ENCODE assay signal across 8 cellular contexts in genomic region chr16:31713071-31713944, GRCh38.
A peak's percentile ranks its signal among the peaks of the same experiment; 100 is the strongest.
DNase-seq lines count a peak whose midpoint lies in the region; ATAC-seq and TF ChIP-seq lines count a peak whose summit lies in the region.

No MANE protein-coding gene starts in this region.

- no peaks in the 10 kb centered on the region for H3K27me3 Mint-ChIP-seq in CD4-positive, alpha-beta T cell
- no peaks in the 10 kb centered on the region for H3K27me3 Mint-ChIP-seq in activated CD4-positive, alpha-beta memory T cell treated with anti-CD3 and anti-CD28 coated beads, Interleukin-2, amount 10 ng/mL, durations not matched to agents 7 days and 5 days

- peak; percentile 81 to 89 (median 86) for DNase-seq in CD4-positive, alpha-beta T cell
- DNase-seq in NCI-H774 (lab: John Stamatoyannopoulos, UW) (peak; percentile 92), ecto neural progenitor cell (ENCODE audit: low spot score) (peak; percentile 94), lower leg skin (ENCODE audit: low spot score in 2 of 2) (peak; percentile 95 to 98)
- peak; percentile 93 for DNase-seq in activated CD4-positive, alpha-beta memory T cell treated with anti-CD3 and anti-CD28 coated beads, Interleukin-2, amount 10 ng/mL, durations not matched to agents 7 days and 5 days
- DNase-seq in stimulated activated CD4-positive, alpha-beta T cell treated with anti-CD3 and anti-CD28 coated beads, Interleukin-4, amount 100 ng/mL, for 4 hours, result peak; percentile 85 to 93

- H3K9me3 ChIP-seq in CD4-positive, alpha-beta T cell (ENCODE audit: control insufficient read depth, low read length), result no peaks in the 10 kb centered on the region

- 0% methylated on average over 46 to 59 of the region's 59 CpGs for WGBS in lower leg skin, 2 donors

- CTCF ChIA-PET in CD4-positive, alpha-beta T cell (lab: Charles Lee), result interaction anchor here (0.9 kb wide), 1 partner anchor 253 kb away, joined by 4 read pairs; no protein-coding TSS in a partner anchor
- CTCF ChIA-PET in activated CD4-positive, alpha-beta memory T cell treated with anti-CD3 and anti-CD28 coated beads, Interleukin-2, amount 10 ng/mL, durations not matched to agents 7 days and 5 days (lab: Charles Lee), result interaction anchor here (0.7 to 1.2 kb wide), 4 partner anchors 12 to 253 kb away, joined by 5 to 10 read pairs (median 8); partner anchors contain the start of genes ARMC5 and RUSF1

- no peak for TF ChIP-seq POLR2A in lower leg skin (IDR thresholded peaks at IDR 0.05)

- peak overlapping the region; percentile 96 for H3K27ac Mint-ChIP-seq in CD4-positive, alpha-beta T cell
- H3K27ac Mint-ChIP-seq in activated CD4-positive, alpha-beta memory T cell treated with anti-CD3 and anti-CD28 coated beads, Interleukin-2, amount 10 ng/mL, durations not matched to agents 7 days and 5 days, result peak overlapping the region; percentile 96

- peak overlapping the region; percentile 100 for H3K4me3 Mint-ChIP-seq in CD4-positive, alpha-beta T cell
- H3K4me3 Mint-ChIP-seq in activated CD4-positive, alpha-beta memory T cell treated with anti-CD3 and anti-CD28 coated beads, Interleukin-2, amount 10 ng/mL, durations not matched to agents 7 days and 5 days, result peak overlapping the region; percentile 97

- peak overlapping the region; percentile 83 for H3K27ac ChIP-seq in CD4-positive, alpha-beta T cell (ENCODE audit: low read depth, low read length)

- H3K4me3 ChIP-seq in lower leg skin (ENCODE audit: low read depth, poor library complexity, severe bottlenecking), result peak overlapping the region; percentile 90

- H3K36me3 Mint-ChIP-seq in CD4-positive, alpha-beta T cell (ENCODE audit: low read depth), result peaks cover 74% of the 10 kb centered on the region
- H3K36me3 Mint-ChIP-seq in activated CD4-positive, alpha-beta memory T cell treated with anti-CD3 and anti-CD28 coated beads, Interleukin-2, amount 10 ng/mL, durations not matched to agents 7 days and 5 days (ENCODE audit: low read depth), result peaks cover 61% of the 10 kb centered on the region

- no peak for TF ChIP-seq CTCF in CD4-positive, alpha-beta T cell (IDR thresholded peaks at IDR 0.05)
- no peak for TF ChIP-seq CTCF in lower leg skin (IDR thresholded peaks at IDR 0.05)

- ATAC-seq in CD4-positive, alpha-beta T cell (ENCODE audit: poor library complexity), result peak; percentile 82
- ATAC-seq in GM19438 (IDR thresholded peaks at IDR 0.05; ENCODE audit: low read depth, unreplicated experiment), result peak; percentile 87
- ATAC-seq in HG03571 (IDR thresholded peaks at IDR 0.05; ENCODE audit: unreplicated experiment), result peak; percentile 92

- intact Hi-C loops in CD4-positive, alpha-beta T cell (cut with DNase I, micrococcal nuclease), result loop anchor here (1.0 to 10.0 kb wide), 4 partner anchors 12 to 229 kb away; partner anchors contain the start of gene SLC5A2 (in 1 of the 2)
- intact Hi-C loops in lower leg skin (cut with DNase I; ENCODE audit: low total_unique reads), result no loop called here

- H3K4me1 Mint-ChIP-seq in CD4-positive, alpha-beta T cell (ENCODE audit: low read depth), result peaks cover 80% of the 10 kb centered on the region
- H3K4me1 Mint-ChIP-seq in activated CD4-positive, alpha-beta memory T cell treated with anti-CD3 and anti-CD28 coated beads, Interleukin-2, amount 10 ng/mL, durations not matched to agents 7 days and 5 days, result peaks cover 36% of the 10 kb centered on the region

- no peaks in the 10 kb centered on the region for H3K27me3 ChIP-seq in CD4-positive, alpha-beta T cell (ENCODE audit: control insufficient read depth, insufficient read depth, low read length)

- H3K9me3 Mint-ChIP-seq in CD4-positive, alpha-beta T cell, result no peaks in the 10 kb centered on the region
- peaks cover 10% of the 10 kb centered on the region for H3K9me3 Mint-ChIP-seq in activated CD4-positive, alpha-beta memory T cell treated with anti-CD3 and anti-CD28 coated beads, Interleukin-2, amount 10 ng/mL, durations not matched to agents 7 days and 5 days

- POLR2A ChIA-PET in CD4-positive, alpha-beta T cell (lab: Charles Lee), result interaction anchor here (0.6 to 6.1 kb wide), 20 partner anchors 9 to 596 kb away, joined by 3 to 75 read pairs (median 5); partner anchors contain the start of genes ARMC5, KAT8, PRSS8 and RUSF1
- POLR2A ChIA-PET in activated CD4-positive, alpha-beta memory T cell treated with anti-CD3 and anti-CD28 coated beads, Interleukin-2, amount 10 ng/mL, durations not matched to agents 7 days and 5 days (lab: Charles Lee), result interaction anchor here (0.8 to 6.6 kb wide), 12 partner anchors 10 to 756 kb away, joined by 3 to 138 read pairs (median 6); partner anchors contain the start of genes ARMC5, RUSF1, SETD1A and ZNF267

Comparison
In these comparisons a context has a peak if more than half of its experiments do, and no peak if none do; other contexts are left out.
1. Peak in every context shown above with its lines: DNase-seq, ATAC-seq, H3K4me3 ChIP-seq and H3K27ac ChIP-seq.